In the genomic region with DNA sequence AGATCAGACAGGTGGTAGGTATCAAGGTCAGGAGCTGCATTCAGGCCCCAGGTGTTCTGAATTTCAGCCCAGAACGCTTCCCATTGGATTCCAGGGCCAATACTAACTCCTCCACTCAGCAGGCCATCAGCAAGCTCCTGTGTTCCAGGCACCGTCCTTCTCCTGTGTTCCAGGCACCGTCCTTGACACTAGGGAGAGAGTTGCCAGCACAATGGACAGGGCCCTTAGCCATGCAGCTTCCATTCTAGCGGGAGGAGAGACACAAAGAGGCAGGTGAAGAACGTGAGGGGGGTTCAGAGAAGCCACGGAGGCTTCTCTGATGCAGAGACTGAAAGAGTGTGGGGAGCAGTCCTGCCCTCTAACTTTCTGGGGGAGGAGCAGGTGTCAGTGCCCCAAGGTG, we compare ENCODE assay signal across 1 cellular context.
TF ChIP-seq lines count a peak whose summit lies in the region.

No MANE protein-coding gene starts in this region.

TF ChIP-seq in HepG2, 621 proteins besides CTCF, POLR2A, EP300 and RAD21:
- TF ChIP-seq HIVEP1 (CRISPR knock-in tag; IDR thresholded peaks at IDR 0.05) (no peak), THAP11 (CRISPR knock-in tag; IDR thresholded peaks at IDR 0.05) (no peak), NFIB (CRISPR knock-in tag; IDR thresholded peaks at IDR 0.05; ENCODE audit: borderline replicate concordance) (peak; percentile 52; the same call in 1 of the 2 replicates), NFATC3 (CRISPR knock-in tag; IDR thresholded peaks at IDR 0.05) (no peak), YEATS2 (CRISPR knock-in tag; IDR thresholded peaks at IDR 0.05; ENCODE audit: borderline replicate concordance) (no peak), NFE2L2 (IDR thresholded peaks at IDR 0.05; ENCODE audit: low read length) (no peak), ATAD3A (CRISPR knock-in tag; IDR thresholded peaks at IDR 0.05) (no peak)
